9 cellular contexts compared by ENCODE assay signal in the genomic region with DNA sequence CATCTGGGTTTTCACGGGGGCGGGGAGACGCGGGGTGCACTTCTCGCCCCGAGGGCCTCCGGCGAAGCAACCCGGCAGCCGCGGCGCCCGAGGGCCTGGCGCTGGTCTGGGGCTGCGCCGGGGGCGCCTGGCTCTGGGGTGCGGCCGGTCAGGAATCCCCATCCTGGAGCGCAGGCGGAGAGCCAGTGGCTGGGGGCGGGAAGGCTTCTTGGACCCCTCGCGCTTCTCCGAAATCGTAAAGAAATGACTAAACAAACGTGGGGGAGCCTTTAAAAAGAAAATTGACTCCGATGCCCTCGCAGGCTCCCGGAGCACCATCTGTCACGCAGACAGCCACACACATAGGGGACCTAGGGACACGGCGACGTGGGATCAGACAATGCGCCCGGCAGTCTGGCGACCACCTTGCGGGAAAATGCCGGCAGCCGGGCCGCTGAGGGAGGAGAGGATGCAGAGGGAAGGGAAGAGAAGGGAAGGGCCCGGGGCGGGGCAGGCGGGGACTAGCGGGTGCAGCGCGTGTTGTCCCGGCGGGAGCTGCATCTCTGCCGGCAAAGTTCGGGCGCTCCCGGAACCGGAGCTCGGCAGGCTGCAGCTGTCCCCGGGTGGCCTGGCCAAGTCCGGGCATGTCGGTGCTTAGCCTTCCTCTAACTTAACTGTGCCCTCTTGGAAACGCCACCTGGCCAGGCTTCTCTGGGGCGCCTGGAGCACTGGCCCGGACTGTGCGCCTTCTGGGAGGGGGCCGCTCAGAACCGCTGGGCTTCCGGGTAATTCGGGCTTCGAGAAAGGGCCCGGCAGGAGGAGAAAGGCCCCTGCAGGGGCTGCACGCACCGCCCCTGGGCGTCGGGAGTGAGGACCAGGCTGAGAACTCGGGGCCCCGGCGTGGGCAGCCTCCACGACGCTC. TPM values are rescaled to one million over a fixed set of nuclear protein-coding genes. Genes with fewer than 3 reads are reported as not detected.
DNase-seq lines count a peak whose midpoint lies in the region; ATAC-seq and TF ChIP-seq lines count a peak whose summit lies in the region.
"Had no signal": no experiment of that assay in that cellular context is flagged by ENCODE, and none has a peak within 500 bp of the region (broad histone marks: within the 10 kb centered on the region; RNA-seq: fewer than 3 reads in every experiment).

No MANE protein-coding gene starts in this region.

- H3K36me3 ChIP-seq in left ventricle myocardium inferior (no peaks in the 10 kb centered on the region), psoas muscle (ENCODE audit: insufficient read depth in 1 of 2, low read depth in 1 of 2) (no peaks in the 10 kb centered on the region)
- H3K36me3 ChIP-seq: adrenal gland had no signal

- WGBS in psoas muscle, 3 donors: 1 to 2% (median 1%) methylated on average over 74 to 77 of the region's 77 CpGs

- intact Hi-C loops in left ventricle myocardium inferior (cut with micrococcal nuclease) (no loop called here), psoas muscle (cut with DNase I) (no loop called here)

- peak overlapping the region; percentile 59 for H3K4me3 ChIP-seq in left ventricle myocardium inferior
- H3K4me3 ChIP-seq in psoas muscle: peak overlapping the region; percentile 53

- peak overlapping the region; percentile 70 to 93 for H3K4me3 Mint-ChIP-seq in activated T-cell treated with anti-CD3 and anti-CD28 coated beads, Interleukin-2, amount 50 U/mL, for 72 hours

- in situ Hi-C loops in ACHN (cut with HindIII; ENCODE audit: low pct_ligation_motif_present, low pct_unique_long_range_greater_than_20kb, low sequenced_read_pairs): no loop called here

- H3K4me1 ChIP-seq in left ventricle myocardium inferior (peaks cover 25% of the 10 kb centered on the region), psoas muscle (peaks cover 11% of the 10 kb centered on the region)

- no peak overlapping the region for H3K27ac Mint-ChIP-seq in activated T-cell treated with anti-CD3 and anti-CD28 coated beads, Interleukin-2, amount 50 U/mL, for 72 hours

- peaks cover 57% of the 10 kb centered on the region for H3K27me3 Mint-ChIP-seq in activated T-cell treated with anti-CD3 and anti-CD28 coated beads, Interleukin-2, amount 50 U/mL, for 72 hours (ENCODE audit: low read depth)

- TF ChIP-seq CTCF in GM20000 (IDR thresholded peaks at IDR 0.05; ENCODE audit: extremely low read depth, missing control alignments): no peak
- TF ChIP-seq CTCF in left ventricle myocardium inferior (IDR thresholded peaks at IDR 0.05; ENCODE audit: borderline replicate concordance): no peak
- TF ChIP-seq CTCF in psoas muscle (IDR thresholded peaks at IDR 0.05): no peak

- H3K27ac ChIP-seq in left ventricle myocardium inferior (replicated peaks): no peak overlapping the region
- H3K27ac ChIP-seq in psoas muscle: no peak overlapping the region
- H3K27ac ChIP-seq: adrenal gland had no signal

- H3K27me3 ChIP-seq in left ventricle myocardium inferior (ENCODE audit: low read depth) (peaks cover 99% of the 10 kb centered on the region), psoas muscle (ENCODE audit: insufficient read depth in 3 of 3, low read length in 2 of 3) (peaks cover 0 to 94% (median 33%) of the 10 kb centered on the region in 3 donors)

- ATAC-seq in activated T-cell treated with anti-CD3 and anti-CD28 coated beads, Interleukin-2, amount 50 U/mL, for 72 hours (replicated peaks in 1 of 2): peak; percentile 48 to 50
- peak; percentile 40 to 77 (median 68) for ATAC-seq in psoas muscle
- no peak for ATAC-seq in GM18867 (IDR thresholded peaks at IDR 0.05; ENCODE audit: unreplicated experiment)
- ATAC-seq in GM21825 (IDR thresholded peaks at IDR 0.05; ENCODE audit: unreplicated experiment): no peak

- peaks cover 16% of the 10 kb centered on the region for H3K4me1 Mint-ChIP-seq in activated T-cell treated with anti-CD3 and anti-CD28 coated beads, Interleukin-2, amount 50 U/mL, for 72 hours (ENCODE audit: low read depth)

- no peaks in the 10 kb centered on the region for H3K9me3 ChIP-seq in left ventricle myocardium inferior (replicated peaks)
- H3K9me3 ChIP-seq in psoas muscle: no peaks in the 10 kb centered on the region
- H3K9me3 ChIP-seq: adrenal gland had no signal

- DNase-seq in ACHN (peak; percentile 5), GM20000 (ENCODE audit: low spot score) (peak; percentile 51), left ventricle myocardium inferior (no peak), psoas muscle (peak; percentile 31 to 56), NCI-H446 treated with DMSO at 0.1 percent for 48 hours (lab: John Stamatoyannopoulos, UW) (no peak)
- peak; percentile 15 to 21 for DNase-seq in activated T-cell treated with anti-CD3 and anti-CD28 coated beads, Interleukin-2, amount 50 U/mL, for 72 hours

- no peaks in the 10 kb centered on the region for H3K9me3 Mint-ChIP-seq in activated T-cell treated with anti-CD3 and anti-CD28 coated beads, Interleukin-2, amount 50 U/mL, for 72 hours

- no peaks in the 10 kb centered on the region for H3K36me3 Mint-ChIP-seq in activated T-cell treated with anti-CD3 and anti-CD28 coated beads, Interleukin-2, amount 50 U/mL, for 72 hours (ENCODE audit: insufficient read depth in 2 of 2)

RNA-seq across cellular contexts. Expression of gene NHLH2, which starts 1.9 kb away (rescaled TPM):
- total RNA-seq in activated T-cell treated with anti-CD3 and anti-CD28 coated beads, Interleukin-2, amount 50 U/mL, for 72 hours: under 1 TPM in 1 of 2 donors, not detected in 1; 0.10 TPM
- total RNA-seq in left ventricle myocardium inferior: not detected
- total RNA-seq in psoas muscle: not detected
- polyA plus RNA-seq in psoas muscle: not detected
- total RNA-seq: adrenal gland had no signal
- polyA plus RNA-seq: adrenal gland had no signal

Comparison
In these comparisons a context has a peak if more than half of its experiments do, and no peak if none do; other contexts are left out.
1. DNase-seq: peak in ACHN (single experiment), GM20000 (single experiment), activated T-cell treated with anti-CD3 and anti-CD28 coated beads, Interleukin-2, amount 50 U/mL, for 72 hours (2 of 2) and psoas muscle (2 of 2); none in left ventricle myocardium inferior (single experiment) and NCI-H446 treated with DMSO at 0.1 percent for 48 hours (single experiment).
2. ATAC-seq: peak in activated T-cell treated with anti-CD3 and anti-CD28 coated beads, Interleukin-2, amount 50 U/mL, for 72 hours (2 of 2) and psoas muscle (4 of 4); none in GM18867 (single experiment) and GM21825 (single experiment).